Comparison of ENCODE assay signal across 20 cellular contexts in genomic region chr7:80889525-80889924, GRCh38. TPM values are rescaled to one million over a fixed set of nuclear protein-coding genes. Genes with fewer than 3 reads are reported as not detected.
A peak's percentile ranks its signal among the peaks of the same experiment; 100 is the strongest.
DNase-seq lines count a peak whose midpoint lies in the region; ATAC-seq, FAIRE-seq and TF ChIP-seq lines count a peak whose summit lies in the region.
"Had no signal": no experiment of that assay in that cellular context is flagged by ENCODE, and none has a peak within 500 bp of the region (broad histone marks: within the 10 kb centered on the region; RNA-seq: fewer than 3 reads in every experiment).

No MANE protein-coding gene starts in this region.

- DNase-seq in RWPE2 (ENCODE audit: low spot score) (no peak), H1 (ENCODE audit: low read depth in 1 of 2, low spot score in 2 of 2) (no peak), glomerular visceral epithelial cell (ENCODE audit: extremely low spot score) (no peak), DMS 273 (lab: John Stamatoyannopoulos, UW; ENCODE audit: unreplicated experiment) (no peak)
- DNase-seq in CD8-positive, alpha-beta T cell, result no peak
- DNase-seq: 8988T; AML-193; CD4-positive, alpha-beta T cell; DMS79 treated with DMSO at 0.1 percent for 48 hours; GM23248; HCEC 1CT had no signal

- H3K36me3 ChIP-seq in RWPE2 (ENCODE audit: low read depth) (peaks cover 35% of the 10 kb centered on the region), H1 (ENCODE audit: control insufficient read depth in 2 of 4, insufficient read depth in 4 of 4, low read length in 3 of 4) (no peaks in the 10 kb centered on the region)
- H3K36me3 ChIP-seq in CD8-positive, alpha-beta T cell (ENCODE audit: insufficient read depth, low read length), result no peaks in the 10 kb centered on the region

- TF ChIP-seq POLR2A in H1 (IDR thresholded peaks at IDR 0.05; ENCODE audit: control extremely low read depth in 1 of 2, low read depth in 2 of 2, low read length in 2 of 2), result no peak

- H2AFZ ChIP-seq in H1 (ENCODE audit: low read length), result no peak overlapping the region
- H2AFZ ChIP-seq: GM23248 had no signal

- no peak overlapping the region for H3K4ac ChIP-seq in H1 (replicated peaks; ENCODE audit: insufficient read length, low read depth, low read length)

- H3K4me1 Mint-ChIP-seq in CD8-positive, alpha-beta T cell (ENCODE audit: low read depth), result no peaks in the 10 kb centered on the region

- H3K27ac ChIP-seq in RWPE2 (ENCODE audit: poor library complexity, severe bottlenecking), result peak overlapping the region; percentile 3
- H3K27ac ChIP-seq in H1 (ENCODE audit: low read depth, low read length), result no peak overlapping the region
- no peak overlapping the region for H3K27ac ChIP-seq in CD8-positive, alpha-beta T cell (ENCODE audit: low read depth, low read length)
- H3K27ac ChIP-seq: C4-2B, GM23248, KMS-11 had no signal

- H4K5ac ChIP-seq in H1 (ENCODE audit: insufficient read length, low read depth, low read length), result no peak overlapping the region

- H3K18ac ChIP-seq in H1 (ENCODE audit: extremely low read depth, low read length), result no peak overlapping the region

- H3K4me3 Mint-ChIP-seq in CD8-positive, alpha-beta T cell, result no peak overlapping the region
- H3K4me3 Mint-ChIP-seq: CD4-positive, alpha-beta T cell had no signal

- H3K56ac ChIP-seq in H1 (replicated peaks; ENCODE audit: insufficient read length, low read depth, low read length), result no peak overlapping the region

- H2BK20ac ChIP-seq in H1 (ENCODE audit: low read length), result no peak overlapping the region

- no peak for TF ChIP-seq RAD21 in H1 (IDR thresholded peaks at IDR 0.05 in 1 of 2, conservative IDR thresholded peaks at IDR 0.05 in 1 of 2; ENCODE audit: low read depth in 2 of 2, low read length in 2 of 2)

- H4K91ac ChIP-seq in H1 (replicated peaks; ENCODE audit: insufficient read length, low read length), result no peak overlapping the region

- no peaks in the 10 kb centered on the region for H3K23me2 ChIP-seq in H1 (ENCODE audit: low read depth, low read length)

- H3K36me3 Mint-ChIP-seq in CD8-positive, alpha-beta T cell, result no peaks in the 10 kb centered on the region

- H3K9me3 Mint-ChIP-seq in CD8-positive, alpha-beta T cell, result no peaks in the 10 kb centered on the region

- no peaks in the 10 kb centered on the region for H3K27me3 ChIP-seq in RWPE2 (ENCODE audit: insufficient read depth, poor library complexity, severe bottlenecking)
- no peaks in the 10 kb centered on the region for H3K27me3 ChIP-seq in H1 (replicated peaks in 1 of 4; ENCODE audit: control insufficient read depth in 3 of 4, extremely low read depth in 1 of 4, insufficient read depth in 3 of 4, low read length in 3 of 4)
- no peaks in the 10 kb centered on the region for H3K27me3 ChIP-seq in CD8-positive, alpha-beta T cell (ENCODE audit: insufficient read depth, low read length)

- no peak overlapping the region for H2BK12ac ChIP-seq in H1 (ENCODE audit: low read depth, low read length)

- H2BK120ac ChIP-seq in H1 (replicated peaks; ENCODE audit: low read depth, low read length), result no peak overlapping the region

- no peaks in the 10 kb centered on the region for H3K27me3 Mint-ChIP-seq in CD8-positive, alpha-beta T cell (ENCODE audit: low read depth)
- H3K27me3 Mint-ChIP-seq: CD4-positive, alpha-beta T cell had no signal

- H2AK5ac ChIP-seq in H1 (ENCODE audit: low read depth, low read length), result no peak overlapping the region

- H4K20me1 ChIP-seq in H1 (replicated peaks in 1 of 2; ENCODE audit: control insufficient read depth in 1 of 2, insufficient read depth in 2 of 2, low read length in 2 of 2), result no peaks in the 10 kb centered on the region

- ATAC-seq in RWPE2 (ENCODE audit: low read depth), result no peak
- no peak for ATAC-seq in CD8-positive, alpha-beta T cell
- ATAC-seq in GM21723 (IDR thresholded peaks at IDR 0.05; ENCODE audit: unreplicated experiment), result no peak

- H2BK5ac ChIP-seq in H1 (ENCODE audit: low read depth, low read length), result no peak overlapping the region

- no peak overlapping the region for H3K27ac Mint-ChIP-seq in CD8-positive, alpha-beta T cell
- H3K27ac Mint-ChIP-seq: CD4-positive, alpha-beta T cell had no signal

- no peak for TF ChIP-seq EP300 in H1 (IDR thresholded peaks at IDR 0.05; ENCODE audit: borderline replicate concordance in 1 of 2, low read depth in 2 of 2, low read length in 2 of 2)

- H3K14ac ChIP-seq in H1 (ENCODE audit: insufficient read length), result no peak overlapping the region

- H4K8ac ChIP-seq in H1 (ENCODE audit: extremely low read depth, insufficient read depth, low read length), result no peak overlapping the region

- intact Hi-C loops in CD8-positive, alpha-beta T cell (cut with DNase I, micrococcal nuclease), result no loop called here

- H3K79me1 ChIP-seq in H1 (ENCODE audit: low read depth, low read length), result no peaks in the 10 kb centered on the region

- no peaks in the 10 kb centered on the region for H3K79me2 ChIP-seq in H1 (ENCODE audit: control insufficient read depth in 1 of 2, insufficient read depth in 2 of 2, low read length in 2 of 2)

- POLR2A ChIA-PET in H1 (lab: Charles Lee; ENCODE audit: partially characterized antibody), result no interaction called here
- POLR2A ChIA-PET in CD8-positive, alpha-beta T cell (lab: Charles Lee), result no interaction called here

- H3K4me2 ChIP-seq in H1 (ENCODE audit: insufficient read depth in 1 of 2, low read depth in 2 of 2, low read length in 2 of 2), result no peak overlapping the region
- H3K4me2 ChIP-seq: KMS-11 had no signal

- TF ChIP-seq CTCF in RWPE2 (IDR thresholded peaks at IDR 0.05; ENCODE audit: poor library complexity, severe bottlenecking), result no peak
- TF ChIP-seq CTCF in H1 (IDR thresholded peaks at IDR 0.05; ENCODE audit: control extremely low read depth in 1 of 3, insufficient read depth in 1 of 3, low read depth in 1 of 3, low read length in 3 of 3), result no peak
- no peak for TF ChIP-seq CTCF in CD8-positive, alpha-beta T cell (IDR thresholded peaks at IDR 0.05)

- H3K9me3 ChIP-seq in RWPE2 (ENCODE audit: severe bottlenecking), result no peaks in the 10 kb centered on the region
- no peaks in the 10 kb centered on the region for H3K9me3 ChIP-seq in H1 (ENCODE audit: insufficient read depth in 2 of 2, low read depth in 1 of 2, low read length in 1 of 2)
- no peaks in the 10 kb centered on the region for H3K9me3 ChIP-seq in CD8-positive, alpha-beta T cell (ENCODE audit: low read length)

- CTCF ChIA-PET in H1 (lab: Charles Lee; ENCODE audit: partially characterized antibody), result no interaction called here
- CTCF ChIA-PET in CD8-positive, alpha-beta T cell (lab: Charles Lee), result no interaction called here

- H3K9ac ChIP-seq in H1 (replicated peaks in 1 of 4; ENCODE audit: extremely low read depth in 1 of 4, low read depth in 3 of 4, low read length in 3 of 4), result no peak overlapping the region
- H3K9ac ChIP-seq: GM23248, KMS-11 had no signal

- FAIRE-seq in A204.1 (lab: Jason Lieb, UNC) (peak; percentile 39), G401.6 (lab: Jason Lieb, UNC) (peak; percentile 91), H1 (lab: Jason Lieb, UNC) (no peak)
- FAIRE-seq: GM12891, GM19239, H54, HTR-8/SVneo had no signal

- H3K4me3 ChIP-seq in RWPE2 (ENCODE audit: severe bottlenecking) (no peak overlapping the region), H1 (ENCODE audit: extremely low read depth in 1 of 4, insufficient read depth in 2 of 4, low read depth in 3 of 4, low read length in 4 of 4) (no peak overlapping the region)
- H3K4me3 ChIP-seq in CD8-positive, alpha-beta T cell (ENCODE audit: low read depth, low read length), result no peak overlapping the region
- H3K4me3 ChIP-seq: GM23248 had no signal

- WGBS in H1 (ENCODE audit: extremely low coverage in 1 of 2, insufficient coverage in 1 of 2, insufficient read length in 1 of 2, insufficient replicate concordance in 2 of 2, low coverage in 1 of 2, low lambda C conversion rate in 2 of 2, missing lambda C conversion rate in 1 of 2), 2 experiments, result 87% methylated on average over 1 of the region's 1 CpG; no CpG with 5 or more reads in 1 of the 2 experiments

- H2BK15ac ChIP-seq in H1 (ENCODE audit: low read length), result no peak overlapping the region

- no peak overlapping the region for H3K23ac ChIP-seq in H1 (ENCODE audit: insufficient read length)

- peaks cover 24% of the 10 kb centered on the region for H3K4me1 ChIP-seq in RWPE2 (ENCODE audit: insufficient read depth, poor library complexity, severe bottlenecking)
- H3K4me1 ChIP-seq in H1 (replicated peaks in 1 of 4; ENCODE audit: control insufficient read depth in 3 of 4, insufficient read depth in 4 of 4, low read length in 3 of 4), result no peaks in the 10 kb centered on the region
- H3K4me1 ChIP-seq in CD8-positive, alpha-beta T cell (ENCODE audit: insufficient read depth, low read length), result no peaks in the 10 kb centered on the region

TF ChIP-seq in H1, 55 proteins besides CTCF, POLR2A, EP300 and RAD21:
- TF ChIP-seq KDM1A (IDR thresholded peaks at IDR 0.05; ENCODE audit: borderline replicate concordance, low read length), result no peak
- no peak for TF ChIP-seq KDM5A (IDR thresholded peaks at IDR 0.05; ENCODE audit: low read length)
- peak; percentile 28; the same call in 1 of the 2 replicates for TF ChIP-seq MAFK (IDR thresholded peaks at IDR 0.05; ENCODE audit: low read depth, low read length)
- TF ChIP-seq ASH2L (IDR thresholded peaks at IDR 0.05; ENCODE audit: low read length), result no peak
- TF ChIP-seq SIX5 (IDR thresholded peaks at IDR 0.05; ENCODE audit: low read depth, low read length), result no peak
- no peak for TF ChIP-seq RNF2 (IDR thresholded peaks at IDR 0.05; ENCODE audit: borderline replicate concordance, low read depth, low read length, missing control alignments, poor library complexity, severe bottlenecking)

RNA-seq across cellular contexts. Expression of gene SEMA3C, which starts 29.3 kb away (rescaled TPM):
- 0.98 and 1.4 TPM in 2 replicates for total RNA-seq in H1 (2021; fragmentation: NEBNext Ultra II Directional; extraction: Animal tissue kit (Norgen Biotek cat#: 25700))
- polyA plus RNA-seq in H1 (2011; rRNA removed), result 0.15 and 0.24 TPM in 2 replicates
- polyA plus RNA-seq in H1 (2011; cell fraction: cytosol; rRNA removed), result 0.40 TPM
- polyA plus RNA-seq in H1 (2011; cell fraction: nucleus; rRNA removed), result 0.47 TPM
- 0.33 to 1.1 TPM (median 0.61 TPM) in 4 replicates for polyA plus RNA-seq in H1 (2012, experiment 1 of 2)
- 0.04 TPM for polyA plus RNA-seq in H1 (2012, experiment 2 of 2)
- polyA plus RNA-seq in H1 (2013, experiment 1 of 2), result 2.5 TPM
- 1.8 TPM for polyA plus RNA-seq in H1 (2013, experiment 2 of 2)
- polyA minus RNA-seq in H1 (2011; rRNA and poly(A)+ RNA removed), result 0.95 and 2.3 TPM in 2 replicates
- polyA minus RNA-seq in H1 (2011; cell fraction: cytosol; rRNA and poly(A)+ RNA removed), result 1.1 TPM
- polyA minus RNA-seq in H1 (2011; cell fraction: nucleus; rRNA and poly(A)+ RNA removed), result 6.3 TPM
- total RNA-seq in CD8-positive, alpha-beta T cell, result not detected
